Comparison of ENCODE assay signal across 1 cellular context in genomic region chr6:16498237-16498636, GRCh38.
A peak's percentile ranks its signal among the peaks of the same experiment; 100 is the strongest.
TF ChIP-seq lines count a peak whose summit lies in the region.

No MANE protein-coding gene starts in this region.

TF ChIP-seq in HepG2, 621 proteins besides CTCF, POLR2A, EP300 and RAD21 (continued from another document):
- TF ChIP-seq ZNF7 (CRISPR knock-in tag; IDR thresholded peaks at IDR 0.05) (peak; percentile 81; the same call in 1 of the 2 replicates), ZNF276 (CRISPR knock-in tag; IDR thresholded peaks at IDR 0.05; ENCODE audit: low read depth) (no peak)
